In genomic region chr2:183038341-183039300, GRCh38 we compare ENCODE assay signal across 1 cellular context.
A peak's percentile ranks its signal among the peaks of the same experiment; 100 is the strongest.
TF ChIP-seq lines count a peak whose summit lies in the region.

A gene with protein sequence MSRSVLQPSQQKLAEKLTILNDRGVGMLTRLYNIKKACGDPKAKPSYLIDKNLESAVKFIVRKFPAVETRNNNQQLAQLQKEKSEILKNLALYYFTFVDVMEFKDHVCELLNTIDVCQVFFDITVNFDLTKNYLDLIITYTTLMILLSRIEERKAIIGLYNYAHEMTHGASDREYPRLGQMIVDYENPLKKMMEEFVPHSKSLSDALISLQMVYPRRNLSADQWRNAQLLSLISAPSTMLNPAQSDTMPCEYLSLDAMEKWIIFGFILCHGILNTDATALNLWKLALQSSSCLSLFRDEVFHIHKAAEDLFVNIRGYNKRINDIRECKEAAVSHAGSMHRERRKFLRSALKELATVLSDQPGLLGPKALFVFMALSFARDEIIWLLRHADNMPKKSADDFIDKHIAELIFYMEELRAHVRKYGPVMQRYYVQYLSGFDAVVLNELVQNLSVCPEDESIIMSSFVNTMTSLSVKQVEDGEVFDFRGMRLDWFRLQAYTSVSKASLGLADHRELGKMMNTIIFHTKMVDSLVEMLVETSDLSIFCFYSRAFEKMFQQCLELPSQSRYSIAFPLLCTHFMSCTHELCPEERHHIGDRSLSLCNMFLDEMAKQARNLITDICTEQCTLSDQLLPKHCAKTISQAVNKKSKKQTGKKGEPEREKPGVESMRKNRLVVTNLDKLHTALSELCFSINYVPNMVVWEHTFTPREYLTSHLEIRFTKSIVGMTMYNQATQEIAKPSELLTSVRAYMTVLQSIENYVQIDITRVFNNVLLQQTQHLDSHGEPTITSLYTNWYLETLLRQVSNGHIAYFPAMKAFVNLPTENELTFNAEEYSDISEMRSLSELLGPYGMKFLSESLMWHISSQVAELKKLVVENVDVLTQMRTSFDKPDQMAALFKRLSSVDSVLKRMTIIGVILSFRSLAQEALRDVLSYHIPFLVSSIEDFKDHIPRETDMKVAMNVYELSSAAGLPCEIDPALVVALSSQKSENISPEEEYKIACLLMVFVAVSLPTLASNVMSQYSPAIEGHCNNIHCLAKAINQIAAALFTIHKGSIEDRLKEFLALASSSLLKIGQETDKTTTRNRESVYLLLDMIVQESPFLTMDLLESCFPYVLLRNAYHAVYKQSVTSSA (minus strand): TSS chr2:183038457. CDS start chr2:183038099, 358 bp downstream.

TF ChIP-seq in GM12878, 131 proteins besides CTCF, POLR2A, EP300 and RAD21 (continued from another document):
- TF ChIP-seq, protein P1, sequence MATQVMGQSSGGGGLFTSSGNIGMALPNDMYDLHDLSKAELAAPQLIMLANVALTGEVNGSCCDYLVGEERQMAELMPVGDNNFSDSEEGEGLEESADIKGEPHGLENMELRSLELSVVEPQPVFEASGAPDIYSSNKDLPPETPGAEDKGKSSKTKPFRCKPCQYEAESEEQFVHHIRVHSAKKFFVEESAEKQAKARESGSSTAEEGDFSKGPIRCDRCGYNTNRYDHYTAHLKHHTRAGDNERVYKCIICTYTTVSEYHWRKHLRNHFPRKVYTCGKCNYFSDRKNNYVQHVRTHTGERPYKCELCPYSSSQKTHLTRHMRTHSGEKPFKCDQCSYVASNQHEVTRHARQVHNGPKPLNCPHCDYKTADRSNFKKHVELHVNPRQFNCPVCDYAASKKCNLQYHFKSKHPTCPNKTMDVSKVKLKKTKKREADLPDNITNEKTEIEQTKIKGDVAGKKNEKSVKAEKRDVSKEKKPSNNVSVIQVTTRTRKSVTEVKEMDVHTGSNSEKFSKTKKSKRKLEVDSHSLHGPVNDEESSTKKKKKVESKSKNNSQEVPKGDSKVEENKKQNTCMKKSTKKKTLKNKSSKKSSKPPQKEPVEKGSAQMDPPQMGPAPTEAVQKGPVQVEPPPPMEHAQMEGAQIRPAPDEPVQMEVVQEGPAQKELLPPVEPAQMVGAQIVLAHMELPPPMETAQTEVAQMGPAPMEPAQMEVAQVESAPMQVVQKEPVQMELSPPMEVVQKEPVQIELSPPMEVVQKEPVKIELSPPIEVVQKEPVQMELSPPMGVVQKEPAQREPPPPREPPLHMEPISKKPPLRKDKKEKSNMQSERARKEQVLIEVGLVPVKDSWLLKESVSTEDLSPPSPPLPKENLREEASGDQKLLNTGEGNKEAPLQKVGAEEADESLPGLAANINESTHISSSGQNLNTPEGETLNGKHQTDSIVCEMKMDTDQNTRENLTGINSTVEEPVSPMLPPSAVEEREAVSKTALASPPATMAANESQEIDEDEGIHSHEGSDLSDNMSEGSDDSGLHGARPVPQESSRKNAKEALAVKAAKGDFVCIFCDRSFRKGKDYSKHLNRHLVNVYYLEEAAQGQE (IDR thresholded peaks at IDR 0.05; ENCODE audit: low read depth, low read length) = no peak
- TF ChIP-seq SPI1 (IDR thresholded peaks at IDR 0.05; ENCODE audit: borderline replicate concordance, insufficient read depth, low read depth, low read length) = no peak
- TF ChIP-seq SUPT20H (IDR thresholded peaks at IDR 0.05; ENCODE audit: borderline replicate concordance, control insufficient read depth, low read depth, low read length) = no peak
- no peak for TF ChIP-seq MEF2A (IDR thresholded peaks at IDR 0.05; ENCODE audit: insufficient read depth, low read depth, low read length)
- TF ChIP-seq MYB (IDR thresholded peaks at IDR 0.05; ENCODE audit: borderline replicate concordance, low read depth, low read length) = no peak
- TF ChIP-seq KLF5 (IDR thresholded peaks at IDR 0.05; ENCODE audit: partially characterized antibody) = no peak
- TF ChIP-seq SP1 (IDR thresholded peaks at IDR 0.05; ENCODE audit: low read depth, low read length) = no peak
- TF ChIP-seq SMARCA5 (IDR thresholded peaks at IDR 0.05) = peak; percentile 64; the same call in 1 of the 2 replicates
- no peak for TF ChIP-seq CHD4 (IDR thresholded peaks at IDR 0.05)
- TF ChIP-seq, protein P2, sequence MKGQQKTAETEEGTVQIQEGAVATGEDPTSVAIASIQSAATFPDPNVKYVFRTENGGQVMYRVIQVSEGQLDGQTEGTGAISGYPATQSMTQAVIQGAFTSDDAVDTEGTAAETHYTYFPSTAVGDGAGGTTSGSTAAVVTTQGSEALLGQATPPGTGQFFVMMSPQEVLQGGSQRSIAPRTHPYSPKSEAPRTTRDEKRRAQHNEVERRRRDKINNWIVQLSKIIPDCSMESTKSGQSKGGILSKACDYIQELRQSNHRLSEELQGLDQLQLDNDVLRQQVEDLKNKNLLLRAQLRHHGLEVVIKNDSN (IDR thresholded peaks at IDR 0.05; ENCODE audit: borderline replicate concordance, extremely low read length, insufficient read depth, low read depth, low read length) = peak; percentile 87
- no peak for TF ChIP-seq SMAD5 (IDR thresholded peaks at IDR 0.05; ENCODE audit: low read depth)
- TF ChIP-seq E4F1 (IDR thresholded peaks at IDR 0.05; ENCODE audit: borderline replicate concordance, partially characterized antibody) = no peak
- no peak for TF ChIP-seq ZZZ3 (IDR thresholded peaks at IDR 0.05; ENCODE audit: control insufficient read depth, insufficient read length, low read depth)
- no peak for TF ChIP-seq CHD2 (IDR thresholded peaks at IDR 0.05; ENCODE audit: borderline replicate concordance, low read depth, low read length)
- TF ChIP-seq POLR2AphosphoS5 (IDR thresholded peaks at IDR 0.05; ENCODE audit: low read length) = no peak
- peak; percentile 58 to 86; a peak in 3 of 4 replicates for TF ChIP-seq BHLHE40 (IDR thresholded peaks at IDR 0.05; ENCODE audit: borderline replicate concordance in 1 of 2, low read depth in 2 of 2, low read length in 1 of 2)
- TF ChIP-seq FOXM1 (IDR thresholded peaks at IDR 0.05; ENCODE audit: low read depth, low read length) = no peak
- no peak for TF ChIP-seq STAT3 (IDR thresholded peaks at IDR 0.05; ENCODE audit: low read depth, low read length)
- no peak for TF ChIP-seq IRF3 (IDR thresholded peaks at IDR 0.05)
- TF ChIP-seq ZNF24 (IDR thresholded peaks at IDR 0.05) = no peak
- no peak for TF ChIP-seq FOS (IDR thresholded peaks at IDR 0.05; ENCODE audit: borderline replicate concordance, extremely low read depth, insufficient read length)
- TF ChIP-seq ASH2L (IDR thresholded peaks at IDR 0.05; ENCODE audit: borderline replicate concordance, low read depth) = no peak
- peak; percentile 59; the same call in 1 of the 2 replicates for TF ChIP-seq ATF3 (IDR thresholded peaks at IDR 0.05; ENCODE audit: borderline replicate concordance, extremely low read depth, low read depth, low read length)
- no peak for TF ChIP-seq SMC3 (IDR thresholded peaks at IDR 0.05; ENCODE audit: borderline replicate concordance, low read length)
- TF ChIP-seq BRCA1 (IDR thresholded peaks at IDR 0.05; ENCODE audit: low read depth, low read length) = no peak
- TF ChIP-seq HCFC1 (IDR thresholded peaks at IDR 0.05; ENCODE audit: low read length) = no peak
- TF ChIP-seq TCF12 (IDR thresholded peaks at IDR 0.05; ENCODE audit: low read depth, low read length) = no peak
- TF ChIP-seq SMAD1 (IDR thresholded peaks at IDR 0.05; ENCODE audit: low read depth, partially characterized antibody) = no peak
- TF ChIP-seq YY1 (IDR thresholded peaks at IDR 0.05; ENCODE audit: low read depth, low read length) = peak; percentile 48; the same call in 1 of the 2 replicates
- no peak for TF ChIP-seq BCL11A (IDR thresholded peaks at IDR 0.05; ENCODE audit: low read depth, low read length)
- no peak for TF ChIP-seq TAF1 (IDR thresholded peaks at IDR 0.05; ENCODE audit: borderline replicate concordance, low read depth, low read length)
- no peak for TF ChIP-seq IKZF2 (IDR thresholded peaks at IDR 0.05)
- TF ChIP-seq, protein P3, sequence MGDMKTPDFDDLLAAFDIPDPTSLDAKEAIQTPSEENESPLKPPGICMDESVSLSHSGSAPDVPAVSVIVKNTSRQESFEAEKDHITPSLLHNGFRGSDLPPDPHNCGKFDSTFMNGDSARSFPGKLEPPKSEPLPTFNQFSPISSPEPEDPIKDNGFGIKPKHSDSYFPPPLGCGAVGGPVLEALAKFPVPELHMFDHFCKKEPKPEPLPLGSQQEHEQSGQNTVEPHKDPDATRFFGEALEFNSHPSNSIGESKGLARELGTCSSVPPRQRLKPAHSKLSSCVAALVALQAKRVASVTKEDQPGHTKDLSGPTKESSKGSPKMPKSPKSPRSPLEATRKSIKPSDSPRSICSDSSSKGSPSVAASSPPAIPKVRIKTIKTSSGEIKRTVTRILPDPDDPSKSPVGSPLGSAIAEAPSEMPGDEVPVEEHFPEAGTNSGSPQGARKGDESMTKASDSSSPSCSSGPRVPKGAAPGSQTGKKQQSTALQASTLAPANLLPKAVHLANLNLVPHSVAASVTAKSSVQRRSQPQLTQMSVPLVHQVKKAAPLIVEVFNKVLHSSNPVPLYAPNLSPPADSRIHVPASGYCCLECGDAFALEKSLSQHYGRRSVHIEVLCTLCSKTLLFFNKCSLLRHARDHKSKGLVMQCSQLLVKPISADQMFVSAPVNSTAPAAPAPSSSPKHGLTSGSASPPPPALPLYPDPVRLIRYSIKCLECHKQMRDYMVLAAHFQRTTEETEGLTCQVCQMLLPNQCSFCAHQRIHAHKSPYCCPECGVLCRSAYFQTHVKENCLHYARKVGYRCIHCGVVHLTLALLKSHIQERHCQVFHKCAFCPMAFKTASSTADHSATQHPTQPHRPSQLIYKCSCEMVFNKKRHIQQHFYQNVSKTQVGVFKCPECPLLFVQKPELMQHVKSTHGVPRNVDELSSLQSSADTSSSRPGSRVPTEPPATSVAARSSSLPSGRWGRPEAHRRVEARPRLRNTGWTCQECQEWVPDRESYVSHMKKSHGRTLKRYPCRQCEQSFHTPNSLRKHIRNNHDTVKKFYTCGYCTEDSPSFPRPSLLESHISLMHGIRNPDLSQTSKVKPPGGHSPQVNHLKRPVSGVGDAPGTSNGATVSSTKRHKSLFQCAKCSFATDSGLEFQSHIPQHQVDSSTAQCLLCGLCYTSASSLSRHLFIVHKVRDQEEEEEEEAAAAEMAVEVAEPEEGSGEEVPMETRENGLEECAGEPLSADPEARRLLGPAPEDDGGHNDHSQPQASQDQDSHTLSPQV (IDR thresholded peaks at IDR 0.05) = peak; percentile 50; the same call in 1 of the 2 replicates
- 0 out of 2 replicates have a peak, but pooled peaks have one; percentile 19 for TF ChIP-seq IKZF1 (conservative IDR thresholded peaks at IDR 0.05)
- no peak for TF ChIP-seq MEF2B (IDR thresholded peaks at IDR 0.05; ENCODE audit: partially characterized antibody, poor library complexity, severe bottlenecking)
- TF ChIP-seq GABPA (IDR thresholded peaks at IDR 0.05; ENCODE audit: low read depth) = no peak
- no peak for TF ChIP-seq CREM (IDR thresholded peaks at IDR 0.05; ENCODE audit: low read depth)
